In genomic region chr12:103762473-103762872, GRCh38 we compare ENCODE assay signal across 34 cellular contexts.
"Had no signal": no experiment of that assay in that cellular context is flagged by ENCODE, and none has a peak within 500 bp of the region (broad histone marks: within the 10 kb centered on the region; RNA-seq: fewer than 3 reads in every experiment).

No MANE protein-coding gene starts in this region.

- H3K4me3 ChIP-seq: MG63 had no signal

- H3K9me3 ChIP-seq: MG63 had no signal

- H3K27ac ChIP-seq: KMS-11 had no signal

- H3K27me3 ChIP-seq: MG63 had no signal

- DNase-seq: Karpas-422, Kasumi-1, KG1, MG63, MM.1S, MV-4-11, NCI-H1048, NCI-H1092, NCI-H1092 treated with DMSO at 0.1 percent for 48 hours, NCI-H1105, NCI-H1105 treated with DMSO at 0.1 percent for 48 hours, NCI-H1417, NCI-H1417 treated with DMSO at 0.1 percent for 48 hours, NCI-H1436, NCI-H1436 treated with DMSO at 0.1 percent for 48 hours, NCI-H146, NCI-H1694, NCI-H1694 treated with DMSO at 0.1 percent for 48 hours, NCI-H187, NCI-H187 treated with DMSO at 0.1 percent for 48 hours, NCI-H1930, NCI-H2029, NCI-H2029 treated with DMSO at 0.1 percent for 48 hours, NCI-H2081, NCI-H2081 treated with DMSO at 0.1 percent for 48 hours, NCI-H2107, NCI-H2171, NCI-H2171 treated with DMSO at 0.1 percent for 48 hours, NCI-H2227 treated with DMSO at 0.1 percent for 48 hours, NCI-H226, NCI-H345, NCI-H446 treated with DMSO at 0.1 percent for 48 hours, NCI-H510A had no signal
